ENCODE assay signal across 1 cellular context in the genomic region with DNA sequence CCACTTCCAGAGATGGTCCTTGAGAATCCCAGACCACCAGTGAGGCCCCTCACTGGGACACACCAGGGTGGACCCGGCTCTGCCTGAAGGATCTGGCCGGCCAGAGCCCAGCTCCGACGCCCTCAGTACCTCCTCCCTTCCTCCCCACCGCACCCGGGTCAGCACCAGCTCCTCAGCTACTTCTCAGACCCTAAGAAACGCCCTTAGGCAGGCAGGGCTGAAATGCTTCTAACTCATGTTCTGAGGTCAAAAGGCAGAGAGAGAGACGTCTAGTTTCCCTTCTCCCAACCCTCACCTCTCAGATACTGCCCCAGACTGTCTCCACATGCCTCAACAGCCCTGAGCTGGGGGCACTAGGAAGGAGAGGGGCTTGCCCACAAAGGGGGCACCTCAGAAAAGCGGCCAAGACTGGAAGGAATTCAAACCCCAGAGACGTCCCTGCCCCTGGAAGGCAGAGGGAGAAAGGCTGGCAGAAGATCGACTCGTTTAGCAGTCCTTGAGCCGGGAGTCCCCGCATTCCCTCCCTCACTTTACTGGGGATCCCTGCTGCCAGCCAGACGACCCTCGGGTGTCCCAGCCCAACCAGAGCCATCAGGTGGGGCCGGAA.
TF ChIP-seq lines count a peak whose summit lies in the region.

No MANE protein-coding gene starts in this region.

TF ChIP-seq in GM23338, 12 proteins besides CTCF, POLR2A, EP300 and RAD21 (continued from another document):
- TF ChIP-seq ETS1 (IDR thresholded peaks at IDR 0.05) (no peak), NANOG (IDR thresholded peaks at IDR 0.05; ENCODE audit: borderline replicate concordance) (no peak)
